ENCODE assay signal across 15 cellular contexts in genomic region chr2:142734770-142735169, GRCh38.
"Had no signal": no experiment of that assay in that cellular context is flagged by ENCODE, and none has a peak within 500 bp of the region (broad histone marks: within the 10 kb centered on the region; RNA-seq: fewer than 3 reads in every experiment).

No MANE protein-coding gene starts in this region.

- H3K36me3 ChIP-seq: ascending aorta, breast epithelium, esophagus squamous epithelium, lower lobe of right lung, prostate gland had no signal

- H3K27me3 ChIP-seq: ascending aorta, breast epithelium, esophagus squamous epithelium had no signal

- H3K4me3 ChIP-seq: ascending aorta, breast epithelium, esophagus squamous epithelium, lower lobe of right lung, prostate gland had no signal

- DNase-seq: activated CD4-positive, alpha-beta T cell treated with anti-CD3 and anti-CD28 coated beads, Interleukin-2, amount 50 U/mL, for 4 hours; activated effector memory CD4-positive, alpha-beta T cell treated with anti-CD3 and anti-CD28 coated beads, Interleukin-2, amount 50 U/mL, for 16 hours; activated naive CD4-positive, alpha-beta T cell treated with anti-CD3 and anti-CD28 coated beads, Interleukin-2, amount 50 U/mL, for 16 hours; activated T-cell treated with anti-CD3 and anti-CD28 coated beads, Interleukin-2, amount 50 U/mL, for 72 hours; cerebellar nuclear complex; cortex of kidney; effector CD4-positive, alpha-beta T cell; esophagus squamous epithelium; left cardiac atrium; lower lobe of right lung; naive thymus-derived CD8-positive, alpha-beta T cell; right cardiac atrium had no signal

- H3K27ac ChIP-seq: ascending aorta, breast epithelium, esophagus squamous epithelium, lower lobe of right lung, prostate gland had no signal

- ATAC-seq: activated T-cell treated with anti-CD3 and anti-CD28 coated beads, Interleukin-2, amount 50 U/mL, for 72 hours; left cardiac atrium; lower lobe of right lung; naive thymus-derived CD8-positive, alpha-beta T cell; right cardiac atrium had no signal
